8 cellular contexts compared by ENCODE assay signal in genomic region chr6:142822383-142822782, GRCh38.
DNase-seq lines count a peak whose midpoint lies in the region; ATAC-seq lines count a peak whose summit lies in the region.

No MANE protein-coding gene starts in this region.

- H3K27me3 Mint-ChIP-seq in T-helper 17 cell, result no peaks in the 10 kb centered on the region

- peaks cover 2% of the 10 kb centered on the region for H3K36me3 Mint-ChIP-seq in T-helper 17 cell (ENCODE audit: low read depth)

- no peak overlapping the region for H3K9ac ChIP-seq in BLaER1

- H3K4me3 ChIP-seq in BLaER1, result no peak overlapping the region

- H3K4me3 Mint-ChIP-seq in T-helper 17 cell, result peak overlapping the region; percentile 28

- 0 out of 2 replicates have a peak overlapping the region, but pooled peaks have one; percentile 24 for H3K4me2 ChIP-seq in BLaER1

- H3K4me1 ChIP-seq in BLaER1, result peaks cover 54% of the 10 kb centered on the region

- H3K36me3 ChIP-seq in BLaER1, result peaks cover 24% of the 10 kb centered on the region

- DNase-seq in T-helper 17 cell (no peak), DMS114 treated with DMSO at 0.1 percent for 48 hours (lab: John Stamatoyannopoulos, UW; ENCODE audit: unreplicated experiment) (no peak), NCI-H524 treated with DMSO at 0.1 percent for 48 hours (lab: John Stamatoyannopoulos, UW) (no peak), DMS153 treated with DMSO at 0.1 percent for 48 hours (lab: John Stamatoyannopoulos, UW; ENCODE audit: unreplicated experiment) (no peak)

- H3K9me3 ChIP-seq in BLaER1 (peaks cover 4% of the 10 kb centered on the region; the same call in 1 of the 2 replicates), T-helper 17 cell (ENCODE audit: control insufficient read depth, low read length, poor library complexity, severe bottlenecking) (no peaks in the 10 kb centered on the region)

- peak overlapping the region; percentile 99 for H3K27ac Mint-ChIP-seq in T-helper 17 cell

- H3K4me1 Mint-ChIP-seq in T-helper 17 cell, result peaks cover 47% of the 10 kb centered on the region

- ATAC-seq in GM18907 (IDR thresholded peaks at IDR 0.05; ENCODE audit: unreplicated experiment), result peak; percentile 87
- ATAC-seq in HG02870 (IDR thresholded peaks at IDR 0.05; ENCODE audit: unreplicated experiment), result peak; percentile 76
- peak; percentile 35 for ATAC-seq in T-helper 17 cell
- ATAC-seq in esophagus mucosa, result no peak

- H3K27me3 ChIP-seq in BLaER1, result no peaks in the 10 kb centered on the region

- H3K27ac ChIP-seq in BLaER1, result no peak overlapping the region

- H4K20me1 ChIP-seq in BLaER1, result peaks cover 60% of the 10 kb centered on the region
